ENCODE assay signal across 8 cellular contexts in the genomic region with DNA sequence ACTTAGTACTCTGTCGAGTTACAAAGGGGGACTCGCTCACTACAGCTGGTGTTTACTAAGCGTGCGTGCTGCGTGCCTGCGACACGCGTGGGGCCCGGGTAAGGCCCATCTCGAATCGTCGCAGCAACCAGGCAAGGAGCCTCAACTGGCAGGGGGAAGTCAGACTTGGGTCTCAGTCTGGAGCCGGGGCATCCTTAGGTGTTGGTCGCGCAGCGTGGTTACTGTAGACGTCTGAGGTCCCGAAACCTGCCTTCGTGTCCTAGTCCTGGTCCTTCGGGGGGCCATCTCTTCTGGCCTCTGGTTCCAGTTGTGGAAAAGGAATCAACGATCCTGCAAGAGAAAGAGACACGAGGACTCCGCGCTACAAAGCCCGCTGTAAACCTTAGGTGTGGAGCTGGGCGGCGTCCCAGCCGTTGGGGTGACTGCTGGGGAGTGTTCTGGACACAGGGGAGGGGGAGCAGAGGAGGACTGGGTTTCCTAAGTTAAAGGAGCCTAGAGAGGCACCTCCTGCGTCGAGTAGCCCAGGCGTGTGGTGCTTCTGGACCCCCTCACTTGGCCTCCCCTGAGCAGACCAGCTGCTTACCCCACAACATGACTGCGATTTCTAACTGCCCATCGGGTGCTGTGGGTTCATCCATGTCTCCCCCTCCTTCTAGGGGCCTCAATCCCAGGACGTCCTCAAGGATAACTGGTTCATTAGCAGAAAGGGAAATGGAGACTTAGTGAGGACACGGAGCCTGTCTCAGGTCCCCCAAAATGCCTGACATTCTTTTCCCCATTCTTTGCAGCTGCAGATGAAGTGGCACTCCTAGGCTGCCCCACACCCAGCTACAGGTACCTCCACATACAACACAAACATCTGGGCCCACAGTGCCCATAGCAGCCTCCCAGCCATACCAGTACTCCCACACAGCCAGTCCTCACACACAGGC. TPM values are rescaled to one million over a fixed set of nuclear protein-coding genes. Genes with fewer than 3 reads are reported as not detected.
DNase-seq lines count a peak whose midpoint lies in the region; ATAC-seq, FAIRE-seq and TF ChIP-seq lines count a peak whose summit lies in the region.

No MANE protein-coding gene starts in this region.

- H3K9me1 ChIP-seq in endothelial cell of umbilical vein (replicated peaks; ENCODE audit: control insufficient read depth, extremely low read depth, insufficient read depth, low read length) = no peaks in the 10 kb centered on the region

- H3K4me3 Mint-ChIP-seq in nephron progenitor cell = peak overlapping the region; percentile 78

- no peaks in the 10 kb centered on the region for H3K79me2 ChIP-seq in ACC112 (ENCODE audit: control insufficient read depth, insufficient read depth, low read length, unreplicated experiment)
- no peaks in the 10 kb centered on the region for H3K79me2 ChIP-seq in endothelial cell of umbilical vein (ENCODE audit: control insufficient read depth, insufficient read depth, low read length)

- H3K9me3 ChIP-seq in HUES48 (ENCODE audit: control insufficient read depth, insufficient read depth, low read length) (no peaks in the 10 kb centered on the region), endothelial cell of umbilical vein (replicated peaks; ENCODE audit: control insufficient read depth, insufficient read depth, low read length) (no peaks in the 10 kb centered on the region)

- no peaks in the 10 kb centered on the region for H4K20me1 ChIP-seq in endothelial cell of umbilical vein (replicated peaks; ENCODE audit: control insufficient read depth, extremely low read depth, insufficient read depth, low read length)

- CTCF ChIA-PET in endothelial cell of umbilical vein (lab: Charles Lee) = interaction anchor here (1.0 to 6.9 kb wide), 9 partner anchors 13 to 469 kb away, joined by 3 to 321 read pairs (median 6); no protein-coding TSS in a partner anchor

- H3K27ac ChIP-seq in ACC112 (ENCODE audit: low read depth, low read length) = no peak overlapping the region
- H3K27ac ChIP-seq in HUES48 (ENCODE audit: low read depth, low read length) = no peak overlapping the region
- no peak overlapping the region for H3K27ac ChIP-seq in endothelial cell of umbilical vein (ENCODE audit: insufficient read depth, low read depth, low read length)

- no peak for FAIRE-seq in endothelial cell of umbilical vein (lab: Jason Lieb, UNC)

- TF ChIP-seq CTCF in endothelial cell of umbilical vein (IDR thresholded peaks at IDR 0.05; ENCODE audit: extremely low read depth in 1 of 2, insufficient read depth in 1 of 2, low read depth in 1 of 2, low read length in 2 of 2) = no peak
- no peak for TF ChIP-seq CTCF in nephron progenitor cell (IDR thresholded peaks at IDR 0.05)

- DNase-seq in endothelial cell of umbilical vein (ENCODE audit: low read depth, low spot score) (no peak), nephron progenitor cell (no peak), NCI-H524 (lab: John Stamatoyannopoulos, UW) (no peak), ureter (ENCODE audit: low spot score) (no peak), NCI-H2171 treated with DMSO at 0.1 percent for 48 hours (lab: John Stamatoyannopoulos, UW) (no peak)

- intact Hi-C loops in endothelial cell of umbilical vein (cut with micrococcal nuclease) = loop anchor here (1.0 kb wide), 1 partner anchor 24 kb away; no protein-coding TSS in a partner anchor

- H3K36me3 ChIP-seq in ACC112 (ENCODE audit: insufficient read depth, low read length) = no peaks in the 10 kb centered on the region
- H3K36me3 ChIP-seq in HUES48 (ENCODE audit: control insufficient read depth, insufficient read depth, low read length) = no peaks in the 10 kb centered on the region
- no peaks in the 10 kb centered on the region for H3K36me3 ChIP-seq in endothelial cell of umbilical vein (ENCODE audit: control insufficient read depth in 2 of 2, extremely low read depth in 1 of 2, insufficient read depth in 2 of 2, low read length in 2 of 2)

- H3K36me3 Mint-ChIP-seq in nephron progenitor cell (ENCODE audit: low read depth) = no peaks in the 10 kb centered on the region

- POLR2A ChIA-PET in endothelial cell of umbilical vein (lab: Charles Lee) = no interaction called here

- H3K27ac Mint-ChIP-seq in nephron progenitor cell = no peak overlapping the region

- peaks cover 17% of the 10 kb centered on the region for H3K4me1 Mint-ChIP-seq in nephron progenitor cell

- no peaks in the 10 kb centered on the region for H3K9me3 Mint-ChIP-seq in nephron progenitor cell

- BruUV-seq in endothelial cell of umbilical vein (replicated peaks; lab: Mats Ljungman, UMichigan) = no TSS peak

- dilution Hi-C loops in endothelial cell of umbilical vein (cut with MboI; ENCODE audit: extremely low pct_ligation_motif_present, low sequenced_read_pairs) = no loop called here

- no peak for ATAC-seq in HG02588 (IDR thresholded peaks at IDR 0.05; ENCODE audit: unreplicated experiment)

- no peak for TF ChIP-seq POLR2A in endothelial cell of umbilical vein (IDR thresholded peaks at IDR 0.05; ENCODE audit: low read depth, low read length)

- H2AFZ ChIP-seq in ACC112 (ENCODE audit: low read length, unreplicated experiment) = no peak overlapping the region
- no peak overlapping the region for H2AFZ ChIP-seq in endothelial cell of umbilical vein (ENCODE audit: low read depth, low read length)

- H3K27me3 ChIP-seq in ACC112 (ENCODE audit: insufficient read depth, low read length) (peaks cover 44% of the 10 kb centered on the region), HUES48 (ENCODE audit: control insufficient read depth, insufficient read depth, low read length) (peaks cover 75% of the 10 kb centered on the region), endothelial cell of umbilical vein (ENCODE audit: control insufficient read depth in 2 of 2, insufficient read depth in 2 of 2, low read length in 2 of 2) (peaks cover 38 to 57% of the 10 kb centered on the region in 2 experiments)

- H3K9ac ChIP-seq in HUES48 (ENCODE audit: low read depth, low read length) = no peak overlapping the region
- H3K9ac ChIP-seq in endothelial cell of umbilical vein (replicated peaks; ENCODE audit: extremely low read depth, insufficient read depth, low read length) = no peak overlapping the region

- H3K4me1 ChIP-seq in ACC112 (ENCODE audit: control insufficient read depth, insufficient read depth, low read length, unreplicated experiment) = no peaks in the 10 kb centered on the region
- peaks cover 26% of the 10 kb centered on the region for H3K4me1 ChIP-seq in HUES48 (ENCODE audit: control insufficient read depth, insufficient read depth, low read length)
- H3K4me1 ChIP-seq in endothelial cell of umbilical vein (ENCODE audit: control insufficient read depth, extremely low read depth, insufficient read depth, low read length) = peaks cover 18% of the 10 kb centered on the region

- H3K4me3 ChIP-seq in ACC112 (ENCODE audit: low read depth, low read length) = peak overlapping the region; percentile 75
- peak overlapping the region; percentile 62 for H3K4me3 ChIP-seq in HUES48 (ENCODE audit: low read depth, low read length)
- peak overlapping the region in 1 of 3 experiments; percentile 11 for H3K4me3 ChIP-seq in endothelial cell of umbilical vein (replicated peaks in 1 of 3; ENCODE audit: insufficient read depth in 1 of 3, low read depth in 1 of 3, low read length in 3 of 3)

- peaks cover 86% of the 10 kb centered on the region for H3K27me3 Mint-ChIP-seq in nephron progenitor cell (ENCODE audit: low read depth, poor library complexity)

- H3K4me2 ChIP-seq in endothelial cell of umbilical vein (ENCODE audit: insufficient read depth, low read length) = peak overlapping the region; percentile 32

TF ChIP-seq in endothelial cell of umbilical vein, 7 proteins besides CTCF, POLR2A, EP300 and RAD21:
- TF ChIP-seq JUN (IDR thresholded peaks at IDR 0.05; ENCODE audit: borderline replicate concordance, insufficient read depth, insufficient read length, low read depth) (no peak), EZH2 (IDR thresholded peaks at IDR 0.05; ENCODE audit: borderline replicate concordance, low read depth, low read length, severe bottlenecking) (peak; percentile 95)

RNA-seq across cellular contexts. Expression of a gene that starts 4.9 kb away (rescaled TPM):
- total RNA-seq in endothelial cell of umbilical vein = not detected in 2 replicates
- 0.03 TPM in 1 of 2 replicates, not detected in the other for polyA plus RNA-seq in endothelial cell of umbilical vein
- 0.03 TPM in 1 of 2 replicates, not detected in the other for polyA plus RNA-seq in endothelial cell of umbilical vein (2011; cell fraction: cytosol; rRNA removed)
- not detected in 2 replicates for polyA plus RNA-seq in endothelial cell of umbilical vein (2011; cell fraction: nucleus; rRNA removed)
- 0.37 TPM in 1 of 2 replicates, not detected in the other for polyA plus RNA-seq in endothelial cell of umbilical vein (2012)
- polyA minus RNA-seq in endothelial cell of umbilical vein = not detected in 2 replicates
- polyA minus RNA-seq in endothelial cell of umbilical vein (2011; cell fraction: cytosol; rRNA and poly(A)+ RNA removed) = 1.1 TPM
- polyA minus RNA-seq in endothelial cell of umbilical vein (2011; cell fraction: nucleus; rRNA and poly(A)+ RNA removed) = not detected in 2 replicates
- 1.7 TPM for total RNA-seq in ureter
